8 cellular contexts compared by ENCODE assay signal in genomic region chr1:109099871-109100757, GRCh38. TPM values are rescaled to one million over a fixed set of nuclear protein-coding genes. Genes with fewer than 3 reads are reported as not detected.
A peak's percentile ranks its signal among the peaks of the same experiment; 100 is the strongest.
DNase-seq lines count a peak whose midpoint lies in the region; ATAC-seq and TF ChIP-seq lines count a peak whose summit lies in the region.

No MANE protein-coding gene starts in this region.

- H3K36me3 ChIP-seq in SU-DHL-6 (ENCODE audit: low read length): no peaks in the 10 kb centered on the region; the same call in none of the 2 replicates
- peaks cover 23% of the 10 kb centered on the region for H3K36me3 ChIP-seq in adipocyte (ENCODE audit: control insufficient read depth, insufficient read depth, low read length, severe bottlenecking)
- H3K36me3 ChIP-seq in heart left ventricle: peaks cover 0 to 24% (median 17%) of the 10 kb centered on the region in 9 donors
- H3K36me3 ChIP-seq in upper lobe of right lung: peaks cover 5% of the 10 kb centered on the region

- H3K9ac ChIP-seq in SU-DHL-6 (ENCODE audit: low read length) (peak overlapping the region; percentile 87), adipocyte (ENCODE audit: low read length) (peak overlapping the region; percentile 99)

- H3K27me3 ChIP-seq in SU-DHL-6 (ENCODE audit: low read length): no peaks in the 10 kb centered on the region
- H3K27me3 ChIP-seq in adipocyte (replicated peaks; ENCODE audit: control insufficient read depth, insufficient read depth, low read length): no peaks in the 10 kb centered on the region
- H3K27me3 ChIP-seq in heart left ventricle: no peaks in the 10 kb centered on the region
- no peaks in the 10 kb centered on the region for H3K27me3 ChIP-seq in upper lobe of right lung

- WGBS in heart left ventricle, 4 donors: 0 to 1% (median 0%) methylated on average over 50 to 79 of the region's 79 CpGs

- H2AFZ ChIP-seq in SU-DHL-6 (ENCODE audit: low read depth, low read length, severe bottlenecking): peak overlapping the region; percentile 98

- peaks cover 24% of the 10 kb centered on the region for H3F3A ChIP-seq in SU-DHL-6 (ENCODE audit: insufficient read depth)

- H3K9me3 ChIP-seq in SU-DHL-6 (ENCODE audit: insufficient read depth, low read length) (no peaks in the 10 kb centered on the region), adipocyte (ENCODE audit: control insufficient read depth, low read length) (no peaks in the 10 kb centered on the region), heart left ventricle (no peaks in the 10 kb centered on the region), upper lobe of right lung (no peaks in the 10 kb centered on the region)

- H3K4me3 ChIP-seq in SU-DHL-6 (ENCODE audit: insufficient read depth, low read length, poor library complexity, severe bottlenecking) (peak overlapping the region; percentile 80), adipocyte (ENCODE audit: low read length) (peak overlapping the region; percentile 98), heart left ventricle (peak overlapping the region; percentile 70 to 100 (median 94)), upper lobe of right lung (peak overlapping the region; percentile 100)

- H3K27ac ChIP-seq in SU-DHL-6 (ENCODE audit: low read depth, low read length): peak overlapping the region; percentile 65
- H3K27ac ChIP-seq in heart left ventricle: peak overlapping the region; percentile 92 to 100 (median 98)
- peak overlapping the region; percentile 99 for H3K27ac ChIP-seq in upper lobe of right lung

- ATAC-seq in HG02678 (IDR thresholded peaks at IDR 0.05; ENCODE audit: unreplicated experiment): peak; percentile 91
- ATAC-seq in heart left ventricle: peak; percentile 97 to 99 (median 97)
- peak; percentile 99 for ATAC-seq in upper lobe of right lung

- H3K4me1 ChIP-seq in adipocyte (ENCODE audit: control insufficient read depth, insufficient read depth, low read length) (peaks cover 16% of the 10 kb centered on the region), heart left ventricle (peaks cover 0 to 32% (median 21%) of the 10 kb centered on the region in 12 donors), upper lobe of right lung (peaks cover 19% of the 10 kb centered on the region)

- peak overlapping the region; percentile 85 for H3K4me2 ChIP-seq in SU-DHL-6 (ENCODE audit: low read depth, low read length, poor library complexity, severe bottlenecking)

- peaks cover 18% of the 10 kb centered on the region for H3K79me2 ChIP-seq in SU-DHL-6 (ENCODE audit: insufficient read depth, low read length)

- peak; percentile 67 to 95 for TF ChIP-seq POLR2A in heart left ventricle (IDR thresholded peaks at IDR 0.05)

- H4K20me1 ChIP-seq in SU-DHL-6 (ENCODE audit: low read depth, low read length): no peaks in the 10 kb centered on the region

- H3K9me2 ChIP-seq in SU-DHL-6 (replicated peaks; ENCODE audit: insufficient read depth, low read length): no peaks in the 10 kb centered on the region

- intact Hi-C loops in heart left ventricle (cut with DNase I) (loop anchor here in 4 of 10 donors (1.0 to 5.0 kb wide), 5 partner anchors 20 to 59 kb away; partner anchors contain the start of genes TAF13 (in 1 of the 4) and WDR47 (in 1 of the 4)), posterior cingulate gyrus (cut with DNase I) (loop anchor here (1.0 to 10.0 kb wide), 2 partner anchors 12 to 305 kb away; a partner anchor contains a TSS), upper lobe of right lung (cut with DNase I) (no loop called here)

- peak; percentile 96 for DNase-seq in NCI-H128 (lab: John Stamatoyannopoulos, UW; ENCODE audit: unreplicated experiment)
- DNase-seq in adipocyte (ENCODE audit: low read depth): peak; percentile 99
- peak; percentile 97 to 98 (median 98) for DNase-seq in heart left ventricle
- peak; percentile 94 to 99 (median 96) for DNase-seq in posterior cingulate gyrus
- peak; percentile 98 for DNase-seq in upper lobe of right lung

- TF ChIP-seq CTCF in GM12872 (IDR thresholded peaks at IDR 0.05; ENCODE audit: insufficient read depth, low read depth, low read length) (peak; percentile 85), SU-DHL-6 (IDR thresholded peaks at IDR 0.05; ENCODE audit: insufficient read depth, low read length, poor library complexity, severe bottlenecking) (peak; percentile 72), heart left ventricle (IDR thresholded peaks at IDR 0.05) (peak; percentile 73 to 98 (median 87)), upper lobe of right lung (IDR thresholded peaks at IDR 0.05) (peak; percentile 85)

RNA-seq across cellular contexts. Expression of gene TMEM167B, which starts 9.6 kb away (rescaled TPM):
- 10 to 100 TPM; 14.1 to 52.9 (median 29.9) TPM for total RNA-seq in heart left ventricle
- polyA plus RNA-seq in heart left ventricle: 10 to 100 TPM; 10.8 to 27.3 TPM
- total RNA-seq in upper lobe of right lung: 49.7 TPM

RNA-seq across cellular contexts. Expression of gene ELAPOR1, which starts 13.8 kb away (rescaled TPM):
- total RNA-seq in heart left ventricle (under 1 TPM in 7 of 9 donors, not detected in 2; 0.11 to 0.83 (median 0.31) TPM), upper lobe of right lung (5.6 TPM)
- polyA plus RNA-seq in heart left ventricle: under 1 TPM; 0.04 to 0.11 TPM

RNA-seq across cellular contexts. Expression of gene TAF13, which starts 24.3 kb away (rescaled TPM):
- total RNA-seq in heart left ventricle: 10 to 100 TPM; 34.8 to 72.1 (median 55.4) TPM
- 10 to 100 TPM; 38.1 to 83.9 TPM for polyA plus RNA-seq in heart left ventricle
- 41.1 TPM for total RNA-seq in upper lobe of right lung

RNA-seq across cellular contexts. Expression of gene WDR47, which starts 58.2 kb away (rescaled TPM):
- total RNA-seq in heart left ventricle (10 to 100 TPM; 12.2 to 22.3 (median 14.9) TPM), upper lobe of right lung (14.7 TPM)
- 1 to 10 TPM; 2.6 to 8.5 TPM for polyA plus RNA-seq in heart left ventricle

Comparison
In these comparisons a context has a peak if more than half of its experiments do, and no peak if none do; other contexts are left out.
1. Peak in every context shown above with its lines: DNase-seq, ATAC-seq, H3K4me3 ChIP-seq and H3K27ac ChIP-seq.